ENCODE assay signal across 8 cellular contexts in the genomic region with DNA sequence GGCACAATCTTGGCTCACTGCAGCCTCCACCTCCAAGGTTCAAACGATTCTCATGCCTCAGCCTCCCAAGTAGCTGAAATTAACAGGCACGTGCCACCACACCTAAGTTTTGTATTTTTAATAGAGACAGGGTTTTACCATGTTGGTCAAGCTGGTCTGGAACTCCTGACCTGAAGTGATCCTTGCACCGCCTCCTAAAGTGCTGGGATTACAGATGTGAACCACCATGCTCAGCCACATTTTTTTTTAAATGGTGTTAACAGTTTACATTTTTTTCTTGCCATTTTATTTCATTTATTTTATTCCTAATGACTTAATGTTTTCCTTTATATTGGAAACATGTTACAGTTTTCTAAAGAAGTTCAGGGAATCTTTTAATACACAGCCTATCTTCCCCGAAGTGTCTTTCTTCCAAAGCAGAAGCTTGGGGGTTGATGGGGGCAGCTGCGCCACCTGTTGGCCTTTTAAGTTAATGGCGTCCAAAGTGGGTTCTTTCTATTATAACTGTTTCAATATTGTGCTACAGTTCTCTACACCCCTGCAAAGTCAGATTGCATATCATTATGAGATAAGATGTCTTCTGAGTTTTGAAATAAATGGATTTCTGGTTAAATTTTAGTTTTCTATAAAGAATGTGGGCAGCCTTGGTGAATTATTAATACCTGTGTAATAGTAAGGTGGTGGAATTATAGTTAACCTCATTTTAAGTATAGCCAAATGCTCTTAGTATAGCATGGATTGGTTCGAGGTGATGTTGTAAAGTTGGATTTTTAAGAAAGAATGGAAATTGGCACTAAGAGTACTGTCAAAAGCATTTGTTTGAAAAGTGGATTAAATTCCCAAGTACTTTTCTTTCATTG. TPM values are rescaled to one million over a fixed set of nuclear protein-coding genes. Genes with fewer than 3 reads are reported as not detected.
DNase-seq lines count a peak whose midpoint lies in the region; ATAC-seq and TF ChIP-seq lines count a peak whose summit lies in the region.

No MANE protein-coding gene starts in this region.

- 0 out of 2 replicates have a peak, but pooled peaks cover 10% of the 10 kb centered on the region for H3K79me2 ChIP-seq in SK-N-SH (ENCODE audit: insufficient read depth)

- H3K4me3 ChIP-seq in LNCaP clone FGC (ENCODE audit: low read depth, low read length) (no peak overlapping the region), SK-N-SH (ENCODE audit: low read depth in 2 of 2, low read length in 1 of 2) (no peak overlapping the region)

- ATAC-seq in GM21786 (IDR thresholded peaks at IDR 0.05; ENCODE audit: unreplicated experiment) (no peak), GM18517 (IDR thresholded peaks at IDR 0.05; ENCODE audit: unreplicated experiment) (no peak)

- DNase-seq in EH (ENCODE audit: low read depth): peak; percentile 67
- DNase-seq in LNCaP clone FGC (ENCODE audit: low read depth): no peak
- peak; percentile 58 for DNase-seq in SK-N-SH
- peak; percentile 17 to 89 (median 66) for DNase-seq in head of caudate nucleus
- DNase-seq in putamen (ENCODE audit: low spot score): peak; percentile 58

- TF ChIP-seq CTCF in LNCaP clone FGC (IDR thresholded peaks at IDR 0.05; ENCODE audit: control insufficient read depth, extremely low read depth, insufficient read depth) (peak; percentile 78), SK-N-SH (IDR thresholded peaks at IDR 0.05) (peak; percentile 96)

- peak; percentile 89 for TF ChIP-seq RAD21 in SK-N-SH (IDR thresholded peaks at IDR 0.05; ENCODE audit: low read length)

- H3K27ac Mint-ChIP-seq in activated naive CD4-positive, alpha-beta T cell treated with anti-CD3 and anti-CD28 coated beads, Interleukin-2, amount 50 U/mL, for 24 hours: peak overlapping the region; percentile 35

- H3K9me3 Mint-ChIP-seq in activated naive CD4-positive, alpha-beta T cell treated with anti-CD3 and anti-CD28 coated beads, Interleukin-2, amount 50 U/mL, for 24 hours: no peaks in the 10 kb centered on the region

- no peak overlapping the region for H3K9ac ChIP-seq in SK-N-SH

- whole genome bisulfite sequencing in SK-N-SH (ENCODE audit: low lambda C conversion rate): 41% methylated on average over 7 of the region's 7 CpGs

- H3K9me3 ChIP-seq in SK-N-SH: no peaks in the 10 kb centered on the region

- POLR2A ChIA-PET in SK-N-SH (lab: Yijun Ruan, JAX): interaction anchor here (0.6 to 1.6 kb wide), 2 partner anchors 103 to 105 kb away, joined by 4 to 5 read pairs; no protein-coding TSS in a partner anchor

- H3K27me3 Mint-ChIP-seq in activated naive CD4-positive, alpha-beta T cell treated with anti-CD3 and anti-CD28 coated beads, Interleukin-2, amount 50 U/mL, for 24 hours: no peaks in the 10 kb centered on the region

- H2AFZ ChIP-seq in SK-N-SH (ENCODE audit: low read depth): no peak overlapping the region

- H3K36me3 Mint-ChIP-seq in activated naive CD4-positive, alpha-beta T cell treated with anti-CD3 and anti-CD28 coated beads, Interleukin-2, amount 50 U/mL, for 24 hours: peaks cover 12% of the 10 kb centered on the region

- H3K27ac ChIP-seq in SK-N-SH (ENCODE audit: low read depth in 2 of 2, low read length in 1 of 2): no peak overlapping the region

- no peak overlapping the region for H3K4me3 Mint-ChIP-seq in activated naive CD4-positive, alpha-beta T cell treated with anti-CD3 and anti-CD28 coated beads, Interleukin-2, amount 50 U/mL, for 24 hours

- H3F3A ChIP-seq in SK-N-SH (replicated peaks; ENCODE audit: insufficient read depth): peaks cover 9% of the 10 kb centered on the region

- peaks cover 12% of the 10 kb centered on the region for H3K4me1 Mint-ChIP-seq in activated naive CD4-positive, alpha-beta T cell treated with anti-CD3 and anti-CD28 coated beads, Interleukin-2, amount 50 U/mL, for 24 hours

- peaks cover 9 to 12% of the 10 kb centered on the region in 2 experiments for H3K4me1 ChIP-seq in SK-N-SH (ENCODE audit: control insufficient read depth in 1 of 2, insufficient read depth in 2 of 2, low read depth in 1 of 2, low read length in 1 of 2)

- no peaks in the 10 kb centered on the region for H3K27me3 ChIP-seq in SK-N-SH (ENCODE audit: insufficient read depth)

- no peaks in the 10 kb centered on the region for H3K9me2 ChIP-seq in SK-N-SH

- CTCF ChIA-PET in SK-N-SH (lab: Yijun Ruan, JAX): interaction anchor here (0.6 to 6.2 kb wide), 36 partner anchors 9 to 380 kb away, joined by 3 to 87 read pairs (median 4); a partner anchor contains a TSS

- no peaks in the 10 kb centered on the region for H4K20me1 ChIP-seq in SK-N-SH (ENCODE audit: insufficient read depth)

- intact Hi-C loops in head of caudate nucleus (cut with DNase I): no loop called here

- peaks cover 72 to 74% of the 10 kb centered on the region in 2 experiments for H3K36me3 ChIP-seq in SK-N-SH (replicated peaks in 1 of 2; ENCODE audit: control insufficient read depth in 1 of 2, insufficient read depth in 2 of 2, low read length in 1 of 2)

- TF ChIP-seq EP300 in SK-N-SH (IDR thresholded peaks at IDR 0.05; ENCODE audit: borderline replicate concordance in 1 of 2, low read depth in 1 of 2, low read length in 1 of 2): no peak

- no peak overlapping the region for H3K4me2 ChIP-seq in SK-N-SH

TF ChIP-seq in SK-N-SH, 30 proteins besides CTCF, POLR2A, EP300 and RAD21:
- TF ChIP-seq SMC3 (IDR thresholded peaks at IDR 0.05; ENCODE audit: low read depth, low read length) (peak; percentile 93), NFIC (IDR thresholded peaks at IDR 0.05; ENCODE audit: borderline replicate concordance) (no peak), EZH2phosphoT487 (IDR thresholded peaks at IDR 0.05; ENCODE audit: borderline replicate concordance, low read depth) (no peak), NRF1 (IDR thresholded peaks at IDR 0.05; ENCODE audit: low read depth, low read length) (no peak)

RNA-seq across cellular contexts. Expression of a gene that starts 42.0 kb away (rescaled TPM):
- 81.4 and 81.9 TPM in 2 replicates for polyA plus RNA-seq in SK-N-SH (2012; rRNA removed)
- 25.9 and 40.7 TPM in 2 replicates for polyA plus RNA-seq in SK-N-SH (2012; cell fraction: cytosol; rRNA removed)
- polyA plus RNA-seq in SK-N-SH (2012; cell fraction: nucleus; rRNA removed): 413 and 515 TPM in 2 replicates
